ENCODE assay signal across 7 cellular contexts in the genomic region with DNA sequence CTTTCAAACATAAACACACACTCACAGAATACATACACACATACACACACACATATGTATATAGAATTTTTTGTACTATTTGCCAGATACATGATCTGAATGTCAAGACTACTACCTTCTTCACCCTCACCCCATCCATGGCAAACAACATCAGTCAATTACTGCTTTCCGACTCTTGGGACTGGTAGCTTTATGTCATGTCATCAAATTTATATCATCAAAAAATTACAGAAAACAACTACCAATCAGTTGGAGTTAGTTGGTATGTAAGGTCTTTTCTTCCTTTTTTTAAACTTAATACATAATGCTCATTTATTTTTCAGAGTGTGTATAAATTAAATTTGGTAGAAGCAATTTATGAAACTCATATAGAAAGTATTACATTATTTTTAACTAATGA.
"Had no signal": no experiment of that assay in that cellular context is flagged by ENCODE, and none has a peak within 500 bp of the region (broad histone marks: within the 10 kb centered on the region; RNA-seq: fewer than 3 reads in every experiment).

No MANE protein-coding gene starts in this region.

- H3K4me2 ChIP-seq: GM23338, KMS-11 had no signal

- H2AFZ ChIP-seq: GM23338 had no signal

- H3K9ac ChIP-seq: KMS-11 had no signal

- H3K9me3 ChIP-seq: HAP-1 had no signal

- H3K27ac Mint-ChIP-seq: GM23338 had no signal

- ATAC-seq: GM23338 had no signal

- H3K27ac ChIP-seq: KMS-11 had no signal

- FAIRE-seq: HTR-8/SVneo had no signal

- DNase-seq: H7, Karpas-422, KBM-7 had no signal

- H3K4me3 ChIP-seq: GM23338, HAP-1 had no signal

- H3K36me3 ChIP-seq: HAP-1 had no signal

- H3K4me3 Mint-ChIP-seq: GM23338 had no signal
